Comparison of ENCODE assay signal across 8 cellular contexts in the genomic region with DNA sequence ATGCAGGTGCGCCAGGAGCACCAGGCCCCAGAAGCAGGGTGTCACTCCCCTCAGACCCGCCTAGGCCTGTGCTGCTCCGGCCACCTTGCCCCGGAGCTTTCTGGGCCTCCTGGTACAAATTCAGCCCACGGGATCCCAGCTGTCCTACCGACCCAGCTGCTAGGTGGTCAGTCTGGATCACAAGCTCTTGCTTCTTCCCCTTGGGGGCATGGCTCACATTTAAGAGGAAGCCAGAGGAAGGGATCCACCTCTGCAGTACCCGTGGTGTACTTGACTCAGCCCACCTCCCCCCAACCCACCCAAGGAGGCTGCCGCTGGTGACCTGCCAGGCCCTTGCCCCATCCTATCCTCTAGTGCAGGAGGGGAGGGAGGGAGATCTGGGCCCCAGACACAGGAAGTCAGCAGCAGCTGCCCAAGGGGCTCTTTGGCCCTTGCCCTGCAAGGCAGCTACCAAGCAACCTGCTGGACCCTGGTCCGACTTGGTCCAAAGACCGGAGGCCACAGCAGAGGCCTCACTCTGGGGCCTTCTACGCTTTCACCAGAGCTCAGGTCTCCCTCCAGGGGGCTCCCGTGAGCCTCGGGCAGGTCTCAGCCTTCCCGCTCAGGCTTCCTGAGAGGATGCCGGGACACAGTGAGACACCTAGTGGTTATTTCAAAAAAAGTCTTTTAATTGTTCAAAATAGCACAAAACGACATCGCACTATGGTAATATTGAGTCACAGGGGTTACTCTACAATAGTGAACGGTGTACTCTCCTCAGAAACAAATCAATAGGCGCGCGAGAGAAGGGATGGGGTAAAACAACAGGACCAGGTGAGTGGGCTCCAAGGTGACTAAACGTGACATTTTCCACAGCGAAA. TPM values are rescaled to one million over a fixed set of nuclear protein-coding genes. Genes with fewer than 3 reads are reported as not detected.
DNase-seq lines count a peak whose midpoint lies in the region; ATAC-seq and TF ChIP-seq lines count a peak whose summit lies in the region.

No MANE protein-coding gene starts in this region.

- TF ChIP-seq CTCF in GM23338 (conservative IDR thresholded peaks at IDR 0.05; ENCODE audit: low read depth in 2 of 2), result peak; percentile 75 to 85
- TF ChIP-seq CTCF in RWPE1 (conservative IDR thresholded peaks at IDR 0.05; ENCODE audit: low read depth), result peak; percentile 74
- peak; percentile 83 for TF ChIP-seq CTCF in fibroblast of the aortic adventitia (IDR thresholded peaks at IDR 0.05; ENCODE audit: insufficient read depth, low read length)
- TF ChIP-seq CTCF in vagina (IDR thresholded peaks at IDR 0.05), result peak; percentile 36 to 62 (median 57)

- H3K27me3 ChIP-seq in GM23338 (ENCODE audit: insufficient read depth) (no peaks in the 10 kb centered on the region), MG63 (no peaks in the 10 kb centered on the region), vagina (no peaks in the 10 kb centered on the region)

- no peak for TF ChIP-seq POLR2A in vagina (IDR thresholded peaks at IDR 0.05)

- peaks cover 22% of the 10 kb centered on the region for H3K4me1 Mint-ChIP-seq in GM23338

- H3K36me3 ChIP-seq in GM23338 (ENCODE audit: insufficient read depth), result no peaks in the 10 kb centered on the region; the same call in 1 of the 2 replicates
- peaks cover 3% of the 10 kb centered on the region for H3K36me3 ChIP-seq in MG63
- H3K36me3 ChIP-seq in vagina, result peaks cover 0 to 26% of the 10 kb centered on the region in 2 donors

- intact Hi-C loops in vagina (cut with DNase I), result no loop called here

- no peak overlapping the region for H3K4me3 Mint-ChIP-seq in GM23338

- H3K4me2 ChIP-seq in GM23338, result no peak overlapping the region

- H3K9me3 ChIP-seq in MG63 (no peaks in the 10 kb centered on the region), vagina (no peaks in the 10 kb centered on the region)

- H3K4me3 ChIP-seq in GM23338, result no peak overlapping the region
- H3K4me3 ChIP-seq in MG63, result no peak overlapping the region
- no peak overlapping the region for H3K4me3 ChIP-seq in fibroblast of the aortic adventitia (ENCODE audit: low read depth, low read length)
- no peak overlapping the region for H3K4me3 ChIP-seq in vagina

- CTCF ChIA-PET in RWPE1 (lab: Yijun Ruan, JAX), result interaction anchor here (0.5 to 1.2 kb wide), 8 partner anchors 20 to 277 kb away, joined by 3 to 4 read pairs (median 3); partner anchors contain the start of gene PLXNB3

- no peaks in the 10 kb centered on the region for H3K9me3 Mint-ChIP-seq in GM23338

- no peaks in the 10 kb centered on the region for H3F3A ChIP-seq in GM23338 (replicated peaks; ENCODE audit: low read depth)

- H3K36me3 Mint-ChIP-seq in GM23338 (ENCODE audit: low read depth), result peaks cover 35% of the 10 kb centered on the region

- H3K79me2 ChIP-seq in GM23338 (replicated peaks; ENCODE audit: insufficient read depth), result no peaks in the 10 kb centered on the region

- H3K9me2 ChIP-seq in GM23338 (ENCODE audit: insufficient read depth), result no peaks in the 10 kb centered on the region

- peak; percentile 54 for DNase-seq in DMS114 treated with DMSO at 0.1 percent for 48 hours (lab: John Stamatoyannopoulos, UW; ENCODE audit: unreplicated experiment)
- DNase-seq in GM23338 (ENCODE audit: low spot score), result peak; percentile 86
- DNase-seq in MG63, result peak; percentile 70
- peak; percentile 52 for DNase-seq in RWPE1 (ENCODE audit: low spot score)
- DNase-seq in activated effector memory CD4-positive, alpha-beta T cell treated with anti-CD3 and anti-CD28 coated beads, Interleukin-2, amount 50 U/mL, for 16 hours, result peak; percentile 90
- DNase-seq in fibroblast of the aortic adventitia (ENCODE audit: low read depth), result peak; percentile 78
- peak in 39 of 56 donors; percentile 3 to 75 (median 29) for DNase-seq in nucleus accumbens (lab: John Stamatoyannopoulos, UW)
- DNase-seq in vagina (ENCODE audit: extremely low spot score in 2 of 2), result no peak

- no peak overlapping the region for H2AFZ ChIP-seq in GM23338

- peaks cover 5% of the 10 kb centered on the region for H3K27me3 Mint-ChIP-seq in GM23338 (ENCODE audit: insufficient read depth, low read depth, poor library complexity)

- H3K4me1 ChIP-seq in GM23338 (ENCODE audit: insufficient read depth), result no peaks in the 10 kb centered on the region; the same call in 1 of the 2 replicates
- no peaks in the 10 kb centered on the region for H3K4me1 ChIP-seq in vagina

- H3K27ac Mint-ChIP-seq in GM23338, result peak overlapping the region; percentile 89

- peak overlapping the region; percentile 84 for H3K27ac ChIP-seq in GM23338 (ENCODE audit: low read depth)
- peak overlapping the region; percentile 50 for H3K27ac ChIP-seq in RWPE1
- H3K27ac ChIP-seq in vagina, result no peak overlapping the region

- peak; percentile 73 for ATAC-seq in GM23338

- POLR2A ChIA-PET in RWPE1 (lab: Yijun Ruan, JAX; ENCODE audit: low non-redundant PET), result interaction anchor here (1.0 kb wide), 1 partner anchor 12 kb away, joined by 3 read pairs; no protein-coding TSS in a partner anchor

- H4K20me1 ChIP-seq in GM23338 (replicated peaks; ENCODE audit: insufficient read depth), result no peaks in the 10 kb centered on the region

TF ChIP-seq in GM23338, 12 proteins besides CTCF, POLR2A, EP300 and RAD21 (continues in another document):
- TF ChIP-seq ZNF331 (CRISPR knock-in tag; IDR thresholded peaks at IDR 0.05; ENCODE audit: low read depth) (no peak), STAT1 (IDR thresholded peaks at IDR 0.05; ENCODE audit: unreplicated experiment) (no peak), EZH2 (IDR thresholded peaks at IDR 0.05; ENCODE audit: low read depth, unreplicated experiment) (no peak), ETS1 (IDR thresholded peaks at IDR 0.05) (no peak), NANOG (IDR thresholded peaks at IDR 0.05; ENCODE audit: borderline replicate concordance) (no peak), JUNB (IDR thresholded peaks at IDR 0.05; ENCODE audit: unreplicated experiment) (no peak)
- TF ChIP-seq, protein P1, sequence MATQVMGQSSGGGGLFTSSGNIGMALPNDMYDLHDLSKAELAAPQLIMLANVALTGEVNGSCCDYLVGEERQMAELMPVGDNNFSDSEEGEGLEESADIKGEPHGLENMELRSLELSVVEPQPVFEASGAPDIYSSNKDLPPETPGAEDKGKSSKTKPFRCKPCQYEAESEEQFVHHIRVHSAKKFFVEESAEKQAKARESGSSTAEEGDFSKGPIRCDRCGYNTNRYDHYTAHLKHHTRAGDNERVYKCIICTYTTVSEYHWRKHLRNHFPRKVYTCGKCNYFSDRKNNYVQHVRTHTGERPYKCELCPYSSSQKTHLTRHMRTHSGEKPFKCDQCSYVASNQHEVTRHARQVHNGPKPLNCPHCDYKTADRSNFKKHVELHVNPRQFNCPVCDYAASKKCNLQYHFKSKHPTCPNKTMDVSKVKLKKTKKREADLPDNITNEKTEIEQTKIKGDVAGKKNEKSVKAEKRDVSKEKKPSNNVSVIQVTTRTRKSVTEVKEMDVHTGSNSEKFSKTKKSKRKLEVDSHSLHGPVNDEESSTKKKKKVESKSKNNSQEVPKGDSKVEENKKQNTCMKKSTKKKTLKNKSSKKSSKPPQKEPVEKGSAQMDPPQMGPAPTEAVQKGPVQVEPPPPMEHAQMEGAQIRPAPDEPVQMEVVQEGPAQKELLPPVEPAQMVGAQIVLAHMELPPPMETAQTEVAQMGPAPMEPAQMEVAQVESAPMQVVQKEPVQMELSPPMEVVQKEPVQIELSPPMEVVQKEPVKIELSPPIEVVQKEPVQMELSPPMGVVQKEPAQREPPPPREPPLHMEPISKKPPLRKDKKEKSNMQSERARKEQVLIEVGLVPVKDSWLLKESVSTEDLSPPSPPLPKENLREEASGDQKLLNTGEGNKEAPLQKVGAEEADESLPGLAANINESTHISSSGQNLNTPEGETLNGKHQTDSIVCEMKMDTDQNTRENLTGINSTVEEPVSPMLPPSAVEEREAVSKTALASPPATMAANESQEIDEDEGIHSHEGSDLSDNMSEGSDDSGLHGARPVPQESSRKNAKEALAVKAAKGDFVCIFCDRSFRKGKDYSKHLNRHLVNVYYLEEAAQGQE (IDR thresholded peaks at IDR 0.05; ENCODE audit: unreplicated experiment), result no peak

RNA-seq across cellular contexts. Expression of gene RENBP, which starts 2.7 kb away (rescaled TPM):
- total RNA-seq in GM23338 (2014; rRNA removed; shearing (Covaris generic)), result 8.6 and 10.3 TPM in 2 replicates
- polyA plus RNA-seq in GM23338 (2016; fragmentation: Nextera tagmentation; extraction: Ambion mirVana), result 1.5 and 2.0 TPM in 2 replicates
- total RNA-seq in MG63 (2014; rRNA removed; shearing (Covaris generic); ENCODE audit: low replicate concordance), result not detected in 2 replicates
- total RNA-seq in fibroblast of the aortic adventitia (ENCODE audit: low replicate concordance) (0.45 and 5.6 TPM in 2 replicates), vagina (4.2 TPM)

RNA-seq across cellular contexts. Expression of gene NAA10, which starts 12.3 kb away (rescaled TPM):
- 112 and 136 TPM in 2 replicates for total RNA-seq in GM23338 (2014; rRNA removed; shearing (Covaris generic))
- 140 and 145 TPM in 2 replicates for polyA plus RNA-seq in GM23338 (2016; fragmentation: Nextera tagmentation; extraction: Ambion mirVana)
- 205 and 325 TPM in 2 replicates for total RNA-seq in MG63 (2014; rRNA removed; shearing (Covaris generic); ENCODE audit: low replicate concordance)
- 25.8 and 84.7 TPM in 2 replicates for total RNA-seq in fibroblast of the aortic adventitia (ENCODE audit: low replicate concordance)
- 66.8 TPM for total RNA-seq in vagina

RNA-seq across cellular contexts. Expression of gene ARHGAP4, which starts 21.1 kb away (rescaled TPM):
- total RNA-seq in GM23338 (2014; rRNA removed; shearing (Covaris generic)), result 57.8 and 59.5 TPM in 2 replicates
- 21.2 and 21.5 TPM in 2 replicates for polyA plus RNA-seq in GM23338 (2016; fragmentation: Nextera tagmentation; extraction: Ambion mirVana)
- total RNA-seq in MG63 (2014; rRNA removed; shearing (Covaris generic); ENCODE audit: low replicate concordance), result 0.07 and 2.4 TPM in 2 replicates
- total RNA-seq in fibroblast of the aortic adventitia (ENCODE audit: low replicate concordance) (0.27 and 6.0 TPM in 2 replicates), vagina (36.6 TPM)

RNA-seq across cellular contexts. Expression of gene HCFC1, which starts 24.5 kb away (rescaled TPM):
- 169 and 188 TPM in 2 replicates for total RNA-seq in GM23338 (2014; rRNA removed; shearing (Covaris generic))
- polyA plus RNA-seq in GM23338 (2016; fragmentation: Nextera tagmentation; extraction: Ambion mirVana), result 33.0 and 33.2 TPM in 2 replicates
- total RNA-seq in MG63 (2014; rRNA removed; shearing (Covaris generic); ENCODE audit: low replicate concordance), result 7.8 and 12.8 TPM in 2 replicates
- 16.4 and 34.5 TPM in 2 replicates for total RNA-seq in fibroblast of the aortic adventitia (ENCODE audit: low replicate concordance)
- total RNA-seq in vagina, result 38.8 TPM

RNA-seq across cellular contexts. Expression of gene TMEM187, which starts 25.4 kb away (rescaled TPM):
- 4.4 and 9.7 TPM in 2 replicates for total RNA-seq in GM23338 (2014; rRNA removed; shearing (Covaris generic))
- polyA plus RNA-seq in GM23338 (2016; fragmentation: Nextera tagmentation; extraction: Ambion mirVana), result 2.4 and 2.5 TPM in 2 replicates
- 1.0 and 4.6 TPM in 2 replicates for total RNA-seq in MG63 (2014; rRNA removed; shearing (Covaris generic); ENCODE audit: low replicate concordance)
- total RNA-seq in fibroblast of the aortic adventitia (ENCODE audit: low replicate concordance) (5.3 and 7.5 TPM in 2 replicates), vagina (8.6 TPM)

Comparison
In these comparisons a context has a peak if more than half of its experiments do, and no peak if none do; other contexts are left out.
1. DNase-seq: peak in DMS114 treated with DMSO at 0.1 percent for 48 hours (single experiment), GM23338 (single experiment), MG63 (single experiment), RWPE1 (single experiment), activated effector memory CD4-positive, alpha-beta T cell treated with anti-CD3 and anti-CD28 coated beads, Interleukin-2, amount 50 U/mL, for 16 hours (single experiment), fibroblast of the aortic adventitia (single experiment) and nucleus accumbens (39 of 56); none in vagina (0 of 2).
2. Peak in every context shown above with its lines, with median percentiles within 50 percentile points of each other: CTCF ChIP-seq.